30 cellular contexts compared by ENCODE assay signal in genomic region chr1:58310469-58310868, GRCh38.
"Had no signal": no experiment of that assay in that cellular context is flagged by ENCODE, and none has a peak within 500 bp of the region (broad histone marks: within the 10 kb centered on the region; RNA-seq: fewer than 3 reads in every experiment).

No MANE protein-coding gene starts in this region.

- H3K4me1 ChIP-seq: ascending aorta, breast epithelium had no signal

- FAIRE-seq: TTC549 had no signal

- ATAC-seq: activated CD8-positive, alpha-beta T cell treated with anti-CD3 and anti-CD28 coated beads for 36 hours; activated naive CD8-positive, alpha-beta T cell treated with anti-CD3 and anti-CD28 coated beads, Interleukin-2, amount 50 U/mL, for 24 hours; activated T-cell treated with anti-CD3 and anti-CD28 coated beads, Interleukin-2, amount 50 U/mL, for 4 hours; activated T-cell treated with anti-CD3 and anti-CD28 coated beads, Interleukin-2, amount 50 U/mL, for 72 hours; activated T-helper 17 cell treated with anti-CD3 and anti-CD28 coated beads, Interleukin-2, amount 50 U/mL, for 72 hours had no signal

- H3K36me3 ChIP-seq: ascending aorta, brain microvascular endothelial cell, breast epithelium had no signal

- H3K9me3 ChIP-seq: ascending aorta, breast epithelium had no signal

- H3K27ac ChIP-seq: ascending aorta, brain microvascular endothelial cell, breast epithelium, VCaP had no signal

- DNase-seq: activated B cell treated with CpG ODN at 0.5 μM for 24 hours; activated CD4-positive, alpha-beta memory T cell treated with anti-CD3 and anti-CD28 coated beads for 36 hours; activated CD4-positive, alpha-beta T cell treated with anti-CD3 and anti-CD28 coated beads for 4 hours; activated CD4-positive, alpha-beta T cell treated with anti-CD3 and anti-CD28 coated beads, Interleukin-2, amount 10 ng/mL, durations not matched to agents 24 days and 14 days; activated CD4-positive, alpha-beta T cell treated with anti-CD3 and anti-CD28 coated beads, Interleukin-2, amount 50 U/mL, for 1 hour; activated CD4-positive, alpha-beta T cell treated with anti-CD3 and anti-CD28 coated beads, Interleukin-2, amount 50 U/mL, for 4 hours; activated CD4-positive, CD25-positive, alpha-beta regulatory T cell treated with anti-CD3 and anti-CD28 coated beads, Interleukin-2, amount 50 U/mL, for 72 hours; activated CD8-positive, alpha-beta memory T cell treated with anti-CD3 and anti-CD28 coated beads, Interleukin-2, amount 50 U/mL, for 4 hours; activated CD8-positive, alpha-beta T cell treated with anti-CD3 and anti-CD28 coated beads for 36 hours; activated gamma-delta T cell; activated naive CD4-positive, alpha-beta T cell treated with anti-CD3 and anti-CD28 coated beads, Interleukin-2, amount 10 ng/mL, durations not matched to agents 7 days and 5 days; activated naive CD4-positive, alpha-beta T cell treated with Interleukin-2 at 50 U/mL for 16 hours; activated naive CD8-positive, alpha-beta T cell treated with anti-CD3 and anti-CD28 coated beads, Interleukin-2, amount 10 ng/mL, durations not matched to agents 7 days and 5 days; activated naive CD8-positive, alpha-beta T cell treated with anti-CD3 and anti-CD28 coated beads, Interleukin-2, amount 50 U/mL, for 24 hours; activated T-cell treated with anti-CD3 and anti-CD28 coated beads for 4 hours; activated T-cell treated with anti-CD3 and anti-CD28 coated beads, Interleukin-2, amount 50 U/mL, for 1 hour; activated T-cell treated with anti-CD3 and anti-CD28 coated beads, Interleukin-2, amount 50 U/mL, for 4 hours; activated T-cell treated with anti-CD3 and anti-CD28 coated beads, Interleukin-2, amount 50 U/mL, for 72 hours; amygdala; anterior cingulate cortex; brain microvascular endothelial cell; central memory CD4-positive, alpha-beta T cell; T-helper 1 cell; T-helper 2 cell; T-helper 9 cell had no signal

- H3K27me3 ChIP-seq: ascending aorta, brain microvascular endothelial cell, breast epithelium had no signal

- H3K4me3 ChIP-seq: ascending aorta, breast epithelium had no signal
